26 cellular contexts compared by ENCODE assay signal in the genomic region with DNA sequence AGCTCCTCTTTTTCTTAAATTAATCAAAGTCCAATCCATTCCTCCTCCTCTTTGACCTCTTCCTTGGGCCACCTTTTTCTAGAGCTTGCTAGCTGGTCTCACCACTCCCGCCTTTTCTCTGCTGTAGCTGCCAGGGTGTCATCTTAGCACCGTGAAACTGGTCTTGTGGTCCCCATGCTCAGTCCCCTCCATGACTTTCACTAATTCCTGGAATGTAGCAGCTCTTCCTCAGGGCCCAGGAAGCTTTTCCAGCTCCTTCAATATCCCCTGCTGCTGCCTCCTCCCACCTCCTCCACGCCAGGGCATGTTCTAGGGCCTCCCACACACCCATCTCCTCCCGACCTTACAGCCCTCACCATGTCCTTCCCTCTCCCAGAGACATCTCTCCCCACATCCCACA.
"Had no signal": no experiment of that assay in that cellular context is flagged by ENCODE, and none has a peak within 500 bp of the region (broad histone marks: within the 10 kb centered on the region; RNA-seq: fewer than 3 reads in every experiment).

No MANE protein-coding gene starts in this region.

- H3K4me3 ChIP-seq: colonic mucosa, esophagus squamous epithelium, heart right ventricle, left lung, stomach, thyroid gland had no signal

- H3K79me2 ChIP-seq: parathyroid adenoma had no signal

- H3K27me3 ChIP-seq: colonic mucosa, esophagus squamous epithelium, left lung, neutrophil, stomach, thyroid gland had no signal

- H3K36me3 ChIP-seq: colonic mucosa, esophagus squamous epithelium, heart right ventricle, left lung, neutrophil, stomach, thyroid gland had no signal

- DNase-seq: colonic mucosa; effector memory CD4-positive, alpha-beta T cell; erythroblast; esophagus squamous epithelium; foreskin melanocyte; glutamatergic neuron; heart right ventricle; hypothalamus; left cardiac atrium; left lung; mesenchymal stem cell; midbrain; naive thymus-derived CD8-positive, alpha-beta T cell; stimulated activated CD4-positive, alpha-beta T cell treated with anti-CD3 and anti-CD28 coated beads, Interleukin-2, amount 100 ng/mL, for 24 hours; stimulated activated CD4-positive, alpha-beta T cell treated with anti-CD3 and anti-CD28 coated beads, Interleukin-4, amount 100 ng/mL, for 24 hours; stimulated activated naive CD4-positive, alpha-beta T cell treated with Interleukin-2 at 50 U/mL for 16 hours; stomach; thyroid gland had no signal

- H3K4me3 Mint-ChIP-seq: central memory CD8-positive, alpha-beta T cell; dendritic cell treated with granulocyte-macrophage colony-stimulating factor and Interleukin-4, amounts not matched to agents 40 ng/mL and 50 ng/mL, for 4 days; naive thymus-derived CD8-positive, alpha-beta T cell; stimulated activated effector memory CD8-positive, alpha-beta T cell treated with anti-CD3 and anti-CD28 coated beads, Interleukin-12 subunit alpha, Interleukin-12 subunit beta, amount 100 ng/mL, for 72 hours; type B pancreatic cell had no signal

- H3K36me3 Mint-ChIP-seq: naive thymus-derived CD8-positive, alpha-beta T cell; stimulated activated effector memory CD8-positive, alpha-beta T cell treated with anti-CD3 and anti-CD28 coated beads, Interleukin-12 subunit alpha, Interleukin-12 subunit beta, amount 100 ng/mL, for 72 hours; type B pancreatic cell had no signal

- H3K9me3 Mint-ChIP-seq: dendritic cell treated with granulocyte-macrophage colony-stimulating factor and Interleukin-4, amounts not matched to agents 40 ng/mL and 50 ng/mL, for 4 days; stimulated activated effector memory CD8-positive, alpha-beta T cell treated with anti-CD3 and anti-CD28 coated beads, Interleukin-12 subunit alpha, Interleukin-12 subunit beta, amount 100 ng/mL, for 72 hours; type B pancreatic cell had no signal

- H2AFZ ChIP-seq: parathyroid adenoma had no signal

- H3K4me1 Mint-ChIP-seq: central memory CD8-positive, alpha-beta T cell; stimulated activated effector memory CD8-positive, alpha-beta T cell treated with anti-CD3 and anti-CD28 coated beads, Interleukin-12 subunit alpha, Interleukin-12 subunit beta, amount 100 ng/mL, for 72 hours had no signal

- H3K27ac Mint-ChIP-seq: dendritic cell treated with granulocyte-macrophage colony-stimulating factor and Interleukin-4, amounts not matched to agents 40 ng/mL and 50 ng/mL, for 4 days; naive thymus-derived CD8-positive, alpha-beta T cell; progenitor cell of endocrine pancreas; stimulated activated effector memory CD8-positive, alpha-beta T cell treated with anti-CD3 and anti-CD28 coated beads, Interleukin-12 subunit alpha, Interleukin-12 subunit beta, amount 100 ng/mL, for 72 hours; type B pancreatic cell had no signal

- H3K9me3 ChIP-seq: colonic mucosa, esophagus squamous epithelium, heart right ventricle, left lung, neutrophil, stomach, thyroid gland had no signal

- H3K27ac ChIP-seq: colonic mucosa, esophagus squamous epithelium, heart right ventricle, left lung, neutrophil, parathyroid adenoma, stomach, thyroid gland had no signal

- ATAC-seq: heart right ventricle; left cardiac atrium; left lung; naive thymus-derived CD8-positive, alpha-beta T cell; sciatic nerve; stimulated activated effector memory CD8-positive, alpha-beta T cell treated with anti-CD3 and anti-CD28 coated beads, Interleukin-12 subunit alpha, Interleukin-12 subunit beta, amount 100 ng/mL, for 72 hours had no signal

- H3K9ac ChIP-seq: parathyroid adenoma had no signal

- H3K27me3 Mint-ChIP-seq: central memory CD8-positive, alpha-beta T cell; dendritic cell treated with granulocyte-macrophage colony-stimulating factor and Interleukin-4, amounts not matched to agents 40 ng/mL and 50 ng/mL, for 4 days; progenitor cell of endocrine pancreas had no signal

- H3K4me1 ChIP-seq: colonic mucosa, esophagus squamous epithelium, heart right ventricle, left lung, parathyroid adenoma, stomach, thyroid gland had no signal
